Comparison of ENCODE assay signal across 17 cellular contexts in the genomic region with DNA sequence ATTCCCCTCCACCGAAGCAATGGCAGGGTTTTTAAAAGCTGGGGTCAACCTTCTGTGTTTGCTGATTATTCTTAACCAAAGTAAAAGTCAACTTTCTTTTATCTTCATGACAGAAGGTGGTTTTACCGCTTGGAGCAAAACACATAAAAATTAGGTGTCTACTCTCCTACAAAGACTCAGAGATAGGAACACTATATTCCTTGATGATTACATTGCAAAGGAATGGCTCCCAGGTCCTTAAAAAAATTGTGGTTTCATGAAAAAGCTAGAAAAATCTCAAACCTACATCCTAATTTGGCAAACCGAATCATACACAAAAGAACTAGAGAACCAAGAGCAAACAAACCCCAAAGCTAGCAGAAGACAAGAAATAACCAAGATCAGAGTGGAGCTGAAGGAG.
DNase-seq lines count a peak whose midpoint lies in the region; ATAC-seq and TF ChIP-seq lines count a peak whose summit lies in the region.
"Had no signal": no experiment of that assay in that cellular context is flagged by ENCODE, and none has a peak within 500 bp of the region (broad histone marks: within the 10 kb centered on the region; RNA-seq: fewer than 3 reads in every experiment).

No MANE protein-coding gene starts in this region.

- no peaks in the 10 kb centered on the region for H3K79me2 ChIP-seq in smooth muscle cell (ENCODE audit: low read depth)

- TF ChIP-seq CTCF in choroid plexus epithelial cell (conservative IDR thresholded peaks at IDR 0.05; ENCODE audit: low read depth, low read length) (no peak), smooth muscle cell (IDR thresholded peaks at IDR 0.05; ENCODE audit: borderline replicate concordance, insufficient read depth, poor library complexity, severe bottlenecking) (no peak)

- H3K9me3 ChIP-seq in adipocyte (ENCODE audit: control insufficient read depth, low read length) (no peaks in the 10 kb centered on the region), smooth muscle cell (replicated peaks; ENCODE audit: low read depth) (no peaks in the 10 kb centered on the region)
- H3K9me3 ChIP-seq: A549, BE2C had no signal

- WGBS in smooth muscle cell (ENCODE audit: low lambda C conversion rate): 62% methylated on average over 3 of the region's 3 CpGs

- no peak overlapping the region for H3K27ac Mint-ChIP-seq in activated naive CD4-positive, alpha-beta T cell treated with anti-CD3 and anti-CD28 coated beads for 36 hours
- H3K27ac Mint-ChIP-seq: CD4-positive, alpha-beta memory T cell; IgD-negative memory B cell had no signal

- no peak overlapping the region for H3K9ac ChIP-seq in adipocyte (ENCODE audit: low read length)
- no peak overlapping the region for H3K9ac ChIP-seq in smooth muscle cell (ENCODE audit: low read depth)
- H3K9ac ChIP-seq: GM23248 had no signal

- no peak for ATAC-seq in HG03469 (IDR thresholded peaks at IDR 0.05; ENCODE audit: unreplicated experiment)
- ATAC-seq: A549 had no signal

- H3K4me3 ChIP-seq in adipocyte (ENCODE audit: low read length): no peak overlapping the region
- H3K4me3 ChIP-seq in choroid plexus epithelial cell (ENCODE audit: low read depth, low read length): no peak overlapping the region
- H3K4me3 ChIP-seq in smooth muscle cell: no peak overlapping the region
- H3K4me3 ChIP-seq: A549, GM23248 had no signal

- H4K20me1 ChIP-seq in smooth muscle cell (ENCODE audit: low read depth): no peaks in the 10 kb centered on the region

- no peak overlapping the region for H3K4me2 ChIP-seq in smooth muscle cell
- H3K4me2 ChIP-seq: A549 had no signal

- H3K36me3 ChIP-seq in adipocyte (ENCODE audit: control insufficient read depth, insufficient read depth, low read length, severe bottlenecking) (no peaks in the 10 kb centered on the region), smooth muscle cell (ENCODE audit: low read depth) (no peaks in the 10 kb centered on the region)
- H3K36me3 ChIP-seq: BE2C had no signal

- CTCF ChIA-PET in activated naive CD4-positive, alpha-beta T cell treated with anti-CD3 and anti-CD28 coated beads for 36 hours (lab: Charles Lee): no interaction called here

- peak overlapping the region; percentile 9 for H3K27ac ChIP-seq in smooth muscle cell (ENCODE audit: low read depth)
- H3K27ac ChIP-seq: A549, C4-2B, GM23248 had no signal

- H3K27me3 Mint-ChIP-seq in activated naive CD4-positive, alpha-beta T cell treated with anti-CD3 and anti-CD28 coated beads for 36 hours (ENCODE audit: low read depth): no peaks in the 10 kb centered on the region
- H3K27me3 Mint-ChIP-seq: CD4-positive, alpha-beta memory T cell; IgD-negative memory B cell had no signal

- H2AFZ ChIP-seq in smooth muscle cell (ENCODE audit: low read depth): no peak overlapping the region
- H2AFZ ChIP-seq: GM23248 had no signal

- H3K9me3 Mint-ChIP-seq in activated naive CD4-positive, alpha-beta T cell treated with anti-CD3 and anti-CD28 coated beads for 36 hours: peaks cover 7% of the 10 kb centered on the region

- no peaks in the 10 kb centered on the region for H3K36me3 Mint-ChIP-seq in activated naive CD4-positive, alpha-beta T cell treated with anti-CD3 and anti-CD28 coated beads for 36 hours (ENCODE audit: low read depth)
- H3K36me3 Mint-ChIP-seq: CD4-positive, alpha-beta memory T cell; IgD-negative memory B cell had no signal

- H3K27me3 ChIP-seq in adipocyte (replicated peaks; ENCODE audit: control insufficient read depth, insufficient read depth, low read length) (no peaks in the 10 kb centered on the region), smooth muscle cell (ENCODE audit: low read depth) (no peaks in the 10 kb centered on the region)
- H3K27me3 ChIP-seq: BE2C had no signal

- H3K4me3 Mint-ChIP-seq in activated naive CD4-positive, alpha-beta T cell treated with anti-CD3 and anti-CD28 coated beads for 36 hours: no peak overlapping the region
- H3K4me3 Mint-ChIP-seq: IgD-negative memory B cell had no signal

- intact Hi-C loops in activated naive CD4-positive, alpha-beta T cell treated with anti-CD3 and anti-CD28 coated beads for 36 hours (cut with micrococcal nuclease): no loop called here

- H3K4me1 ChIP-seq in adipocyte (ENCODE audit: control insufficient read depth, insufficient read depth, low read length): no peaks in the 10 kb centered on the region
- H3K4me1 ChIP-seq in smooth muscle cell (ENCODE audit: low read depth): no peaks in the 10 kb centered on the region
- H3K4me1 ChIP-seq: A549, BE2C had no signal

- H3K4me1 Mint-ChIP-seq in activated naive CD4-positive, alpha-beta T cell treated with anti-CD3 and anti-CD28 coated beads for 36 hours (ENCODE audit: low read depth): no peaks in the 10 kb centered on the region
- H3K4me1 Mint-ChIP-seq: CD4-positive, alpha-beta memory T cell had no signal

- DNase-seq in HT1080 (ENCODE audit: low read depth) (peak; percentile 55), adipocyte (ENCODE audit: low read depth) (peak; percentile 53), choroid plexus epithelial cell (ENCODE audit: low read depth) (peak; percentile 61), smooth muscle cell (lab: John Stamatoyannopoulos, UW; ENCODE audit: unreplicated experiment) (no peak), NCI-H1048 (lab: John Stamatoyannopoulos, UW) (no peak)
- DNase-seq in activated naive CD4-positive, alpha-beta T cell treated with anti-CD3 and anti-CD28 coated beads for 36 hours: no peak
- DNase-seq: BE2C; CD4-positive, alpha-beta memory T cell; DMS79; EL; GDM1; GM23248; H7 had no signal

- no peaks in the 10 kb centered on the region for H3F3A ChIP-seq in smooth muscle cell (ENCODE audit: low read depth)

Comparison
In these comparisons a context has a peak if more than half of its experiments do, and no peak if none do; other contexts are left out.
1. DNase-seq: peak in HT1080 (single experiment), adipocyte (single experiment) and choroid plexus epithelial cell (single experiment); none in smooth muscle cell (single experiment), NCI-H1048 (single experiment) and activated naive CD4-positive, alpha-beta T cell treated with anti-CD3 and anti-CD28 coated beads for 36 hours (single experiment).